10 cellular contexts compared by ENCODE assay signal in the genomic region with DNA sequence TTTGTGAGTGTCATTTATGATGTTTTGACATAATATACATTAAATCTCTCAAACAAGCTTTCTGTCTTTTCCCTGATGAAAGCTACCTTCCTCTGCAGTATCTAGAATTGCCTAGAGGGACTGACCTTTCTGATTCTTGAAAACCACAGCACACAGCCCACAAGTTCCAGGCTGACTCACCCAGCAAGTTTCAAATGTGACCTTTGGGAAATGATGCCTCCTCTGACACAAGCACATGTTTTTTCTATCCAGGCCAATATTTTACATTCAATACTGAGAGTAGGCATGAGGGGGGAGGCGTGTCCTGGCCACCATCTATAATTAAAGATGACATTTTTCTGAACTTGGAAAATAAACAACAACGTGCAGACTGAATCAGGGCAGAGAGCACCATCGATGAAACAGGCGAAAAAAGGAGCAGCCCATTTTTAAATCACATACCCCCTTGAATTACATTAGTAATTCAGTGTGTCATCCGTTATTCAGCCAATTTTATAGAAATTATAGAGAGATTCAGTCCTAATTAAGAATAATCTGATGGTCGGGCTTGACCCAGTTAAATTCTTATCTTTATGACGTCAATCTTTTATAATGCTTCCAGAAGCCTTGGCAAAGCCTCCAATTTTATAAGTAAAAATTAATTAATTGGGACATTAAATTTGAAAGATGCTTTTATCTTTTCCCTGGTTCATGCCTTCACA.
DNase-seq lines count a peak whose midpoint lies in the region; ATAC-seq and TF ChIP-seq lines count a peak whose summit lies in the region.
"Had no signal": no experiment of that assay in that cellular context is flagged by ENCODE, and none has a peak within 500 bp of the region (broad histone marks: within the 10 kb centered on the region; RNA-seq: fewer than 3 reads in every experiment).

No MANE protein-coding gene starts in this region.

- ATAC-seq in HG03432 (IDR thresholded peaks at IDR 0.05; ENCODE audit: unreplicated experiment) (peak; percentile 60), aorta (ENCODE audit: low FRiP score) (no peak), HG03196 (IDR thresholded peaks at IDR 0.05; ENCODE audit: unreplicated experiment) (no peak)

- H3K4me3 ChIP-seq in aorta (ENCODE audit: low read length in 2 of 2), result no peak overlapping the region
- H3K4me3 ChIP-seq: dorsolateral prefrontal cortex had no signal

- H3K36me3 ChIP-seq in aorta (ENCODE audit: control insufficient read depth in 1 of 2, insufficient read depth in 2 of 2, low read length in 1 of 2), result no peaks in the 10 kb centered on the region

- H3K27ac ChIP-seq in aorta (ENCODE audit: low read depth in 1 of 2, low read length in 2 of 2), result no peak overlapping the region
- H3K27ac ChIP-seq: dorsolateral prefrontal cortex had no signal

- TF ChIP-seq CTCF in AG09319 (IDR thresholded peaks at IDR 0.05; ENCODE audit: low read depth, low read length), result no peak

- no peaks in the 10 kb centered on the region for H3K9me3 ChIP-seq in aorta (ENCODE audit: control insufficient read depth, low read length)

- H3K4me1 ChIP-seq in aorta (ENCODE audit: control insufficient read depth in 1 of 2, insufficient read depth in 2 of 2, low read length in 2 of 2), result no peaks in the 10 kb centered on the region

- intact Hi-C loops in aorta (cut with DNase I), result no loop called here

- DNase-seq in AG09319 (ENCODE audit: extremely low read depth, low read depth) (peak; percentile 91), amniotic epithelial cell (ENCODE audit: low read depth) (peak; percentile 90), islet precursor cell (peak; percentile 80), aorta (no peak), NCI-H1694 treated with DMSO at 0.1 percent for 48 hours (lab: John Stamatoyannopoulos, UW) (no peak), middle frontal gyrus (ENCODE audit: extremely low spot score, low spot score) (no peak)
- DNase-seq: dorsolateral prefrontal cortex, NCI-H1417 treated with DMSO at 0.1 percent for 48 hours had no signal

- WGBS in aorta, 2 donors, result 76 to 78% methylated on average over 7 of the region's 7 CpGs

- no peaks in the 10 kb centered on the region for H3K27me3 ChIP-seq in aorta (ENCODE audit: control insufficient read depth in 1 of 2, insufficient read depth in 2 of 2, low read length in 1 of 2)

Comparison
In these comparisons a context has a peak if more than half of its experiments do, and no peak if none do; other contexts are left out.
1. DNase-seq: peak in AG09319 (single experiment), amniotic epithelial cell (single experiment) and islet precursor cell (single experiment); none in aorta (0 of 2), NCI-H1694 treated with DMSO at 0.1 percent for 48 hours (single experiment) and middle frontal gyrus (single experiment).